In the genomic region with DNA sequence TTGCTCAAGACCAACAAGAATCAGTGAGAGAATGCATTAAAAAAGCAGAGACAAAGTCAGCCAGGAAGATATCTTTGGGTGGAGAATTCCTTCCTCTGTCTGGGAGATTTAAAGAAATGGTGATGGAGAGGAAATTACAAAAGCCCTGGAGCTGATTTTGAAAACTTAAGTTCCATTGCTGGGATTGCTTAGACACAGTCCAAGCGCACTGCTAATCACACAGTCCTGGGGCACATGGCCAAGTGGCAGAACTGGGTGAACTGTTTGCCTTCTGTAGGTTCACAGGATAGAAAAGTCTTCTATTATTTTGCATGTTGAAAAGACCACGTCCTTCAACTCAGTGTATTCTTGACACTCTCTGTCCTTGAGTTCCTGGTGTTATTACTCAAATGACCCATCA, we compare ENCODE assay signal across 29 cellular contexts.
"Had no signal": no experiment of that assay in that cellular context is flagged by ENCODE, and none has a peak within 500 bp of the region (broad histone marks: within the 10 kb centered on the region; RNA-seq: fewer than 3 reads in every experiment).

No MANE protein-coding gene starts in this region.

- H3K4me1 ChIP-seq: esophagus squamous epithelium, foreskin keratinocyte, gastrocnemius medialis had no signal

- H3K27ac ChIP-seq: brain microvascular endothelial cell, esophagus squamous epithelium, foreskin keratinocyte, gastrocnemius medialis, WERI-Rb-1 had no signal

- H3K4me3 Mint-ChIP-seq: activated B cell treated with CpG ODN at 0.5 μM for 24 hours; activated CD8-positive, alpha-beta T cell treated with anti-CD3 and anti-CD28 coated beads for 36 hours; activated naive CD8-positive, alpha-beta T cell; activated T-cell treated with anti-CD3 and anti-CD28 coated beads, Interleukin-2, amount 50 U/mL, for 4 hours; activated T-helper 17 cell treated with anti-CD3 and anti-CD28 coated beads, Interleukin-2, amount 50 U/mL, for 72 hours; effector memory CD8-positive, alpha-beta T cell; T-helper 17 cell; T-helper 2 cell treated with Interferon-gamma antibody and Interleukin-4, amounts not matched to agents 5 μg/mL and 100 μg/mL, for 36 hours had no signal

- H3K9me3 ChIP-seq: esophagus squamous epithelium, gastrocnemius medialis had no signal

- H3K36me3 ChIP-seq: brain microvascular endothelial cell, esophagus squamous epithelium, gastrocnemius medialis, WERI-Rb-1 had no signal

- H3K27me3 ChIP-seq: brain microvascular endothelial cell, esophagus squamous epithelium, foreskin keratinocyte, gastrocnemius medialis had no signal

- ATAC-seq: activated CD4-positive, CD25-positive, alpha-beta regulatory T cell treated with anti-CD3 and anti-CD28 coated beads, Interleukin-2, amount 50 U/mL, for 24 hours; activated CD8-positive, alpha-beta T cell treated with anti-CD3 and anti-CD28 coated beads for 36 hours; activated T-cell treated with anti-CD3 and anti-CD28 coated beads, Interleukin-2, amount 50 U/mL, for 4 hours; activated T-helper 17 cell treated with anti-CD3 and anti-CD28 coated beads, Interleukin-2, amount 50 U/mL, for 72 hours; effector memory CD8-positive, alpha-beta T cell; foreskin keratinocyte; gastrocnemius medialis; T-helper 17 cell had no signal

- H3K4me3 ChIP-seq: esophagus squamous epithelium, gastrocnemius medialis had no signal

- H3K4me1 Mint-ChIP-seq: activated B cell treated with CpG ODN at 0.5 μM for 24 hours; activated T-helper 17 cell treated with anti-CD3 and anti-CD28 coated beads, Interleukin-2, amount 50 U/mL, for 72 hours; T-helper 17 cell had no signal

- DNase-seq: activated B cell treated with CpG ODN at 0.5 μM for 24 hours; activated CD4-positive, alpha-beta T cell treated with anti-CD3 and anti-CD28 coated beads for 48 hours; activated CD4-positive, alpha-beta T cell treated with anti-CD3 and anti-CD28 coated beads, Interleukin-2, amount 50 U/mL, for 1 hour; activated CD4-positive, alpha-beta T cell treated with anti-CD3 and anti-CD28 coated beads, Interleukin-2, amount 50 U/mL, for 48 hours; activated CD8-positive, alpha-beta memory T cell treated with anti-CD3 and anti-CD28 coated beads for 24 hours; activated CD8-positive, alpha-beta T cell treated with anti-CD3 and anti-CD28 coated beads for 36 hours; activated effector memory CD4-positive, alpha-beta T cell treated with Interleukin-2 at 50 U/mL for 16 hours; activated gamma-delta T cell treated with Interleukin-2 at 50 U/mL for 16 hours; activated naive CD4-positive, alpha-beta T cell treated with anti-CD3 and anti-CD28 coated beads, Interleukin-2, amount 50 U/mL, for 16 hours; activated naive CD4-positive, alpha-beta T cell treated with Interleukin-2 at 50 U/mL for 16 hours; activated T-cell treated with anti-CD3 and anti-CD28 coated beads, Interleukin-2, amount 50 U/mL, for 4 hours; amniotic stem cell; brain microvascular endothelial cell; cortex of kidney; dermis blood vessel endothelial cell; effector CD4-positive, alpha-beta T cell; effector memory CD8-positive, alpha-beta T cell; erythroblast; esophagus squamous epithelium; foreskin keratinocyte; gastrocnemius medialis; T-helper 1 cell; T-helper 17 cell; T1000; WERI-Rb-1 had no signal

- H3K27ac Mint-ChIP-seq: activated B cell treated with CpG ODN at 0.5 μM for 24 hours; activated CD8-positive, alpha-beta T cell treated with anti-CD3 and anti-CD28 coated beads for 36 hours; activated naive CD8-positive, alpha-beta T cell; activated T-helper 17 cell treated with anti-CD3 and anti-CD28 coated beads, Interleukin-2, amount 50 U/mL, for 72 hours; effector memory CD8-positive, alpha-beta T cell; T-helper 17 cell; T-helper 2 cell treated with Interferon-gamma antibody and Interleukin-4, amounts not matched to agents 5 μg/mL and 100 μg/mL, for 36 hours had no signal

- H3K36me3 Mint-ChIP-seq: activated naive CD8-positive, alpha-beta T cell had no signal
